ENCODE assay signal across 1 cellular context in the genomic region with DNA sequence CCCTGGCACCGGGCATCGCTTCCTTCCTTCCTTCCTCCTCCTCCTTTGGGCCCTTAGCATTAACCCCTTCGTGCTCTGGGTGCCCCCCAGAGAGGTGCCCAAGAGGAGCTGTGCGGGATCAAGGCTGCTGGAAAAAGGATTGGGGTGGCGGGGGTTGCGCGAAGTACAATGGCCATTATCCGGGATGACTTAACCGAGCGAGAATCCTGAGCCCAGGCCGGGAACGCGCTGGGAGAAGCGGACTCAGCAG.
A peak's percentile ranks its signal among the peaks of the same experiment; 100 is the strongest.
TF ChIP-seq lines count a peak whose summit lies in the region.

No MANE protein-coding gene starts in this region.

TF ChIP-seq in HepG2, 621 proteins besides CTCF, POLR2A, EP300 and RAD21:
- no peak for TF ChIP-seq MYC (CRISPR knock-in tag; IDR thresholded peaks at IDR 0.05; ENCODE audit: borderline replicate concordance)
- TF ChIP-seq NFE2L1 (CRISPR knock-in tag; IDR thresholded peaks at IDR 0.05; ENCODE audit: borderline replicate concordance): no peak
- TF ChIP-seq, protein P1, sequence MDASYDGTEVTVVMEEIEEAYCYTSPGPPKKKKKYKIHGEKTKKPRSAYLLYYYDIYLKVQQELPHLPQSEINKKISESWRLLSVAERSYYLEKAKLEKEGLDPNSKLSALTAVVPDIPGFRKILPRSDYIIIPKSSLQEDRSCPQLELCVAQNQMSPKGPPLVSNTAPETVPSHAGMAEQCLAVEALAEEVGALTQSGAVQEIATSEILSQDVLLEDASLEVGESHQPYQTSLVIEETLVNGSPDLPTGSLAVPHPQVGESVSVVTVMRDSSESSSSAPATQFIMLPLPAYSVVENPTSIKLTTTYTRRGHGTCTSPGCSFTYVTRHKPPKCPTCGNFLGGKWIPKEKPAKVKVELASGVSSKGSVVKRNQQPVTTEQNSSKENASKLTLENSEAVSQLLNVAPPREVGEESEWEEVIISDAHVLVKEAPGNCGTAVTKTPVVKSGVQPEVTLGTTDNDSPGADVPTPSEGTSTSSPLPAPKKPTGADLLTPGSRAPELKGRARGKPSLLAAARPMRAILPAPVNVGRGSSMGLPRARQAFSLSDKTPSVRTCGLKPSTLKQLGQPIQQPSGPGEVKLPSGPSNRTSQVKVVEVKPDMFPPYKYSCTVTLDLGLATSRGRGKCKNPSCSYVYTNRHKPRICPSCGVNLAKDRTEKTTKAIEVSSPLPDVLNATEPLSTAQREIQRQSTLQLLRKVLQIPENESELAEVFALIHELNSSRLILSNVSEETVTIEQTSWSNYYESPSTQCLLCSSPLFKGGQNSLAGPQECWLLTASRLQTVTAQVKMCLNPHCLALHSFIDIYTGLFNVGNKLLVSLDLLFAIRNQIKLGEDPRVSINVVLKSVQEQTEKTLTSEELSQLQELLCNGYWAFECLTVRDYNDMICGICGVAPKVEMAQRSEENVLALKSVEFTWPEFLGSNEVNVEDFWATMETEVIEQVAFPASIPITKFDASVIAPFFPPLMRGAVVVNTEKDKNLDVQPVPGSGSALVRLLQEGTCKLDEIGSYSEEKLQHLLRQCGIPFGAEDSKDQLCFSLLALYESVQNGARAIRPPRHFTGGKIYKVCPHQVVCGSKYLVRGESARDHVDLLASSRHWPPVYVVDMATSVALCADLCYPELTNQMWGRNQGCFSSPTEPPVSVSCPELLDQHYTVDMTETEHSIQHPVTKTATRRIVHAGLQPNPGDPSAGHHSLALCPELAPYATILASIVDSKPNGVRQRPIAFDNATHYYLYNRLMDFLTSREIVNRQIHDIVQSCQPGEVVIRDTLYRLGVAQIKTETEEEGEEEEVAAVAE (CRISPR knock-in tag; IDR thresholded peaks at IDR 0.05; ENCODE audit: borderline replicate concordance): no peak
- TF ChIP-seq ZNF773 (CRISPR knock-in tag; IDR thresholded peaks at IDR 0.05; ENCODE audit: borderline replicate concordance): no peak
- TF ChIP-seq ZNF652 (CRISPR knock-in tag; IDR thresholded peaks at IDR 0.05; ENCODE audit: borderline replicate concordance, low read depth): peak; percentile 75
- no peak for TF ChIP-seq SOX13 (IDR thresholded peaks at IDR 0.05)
- 0 out of 4 replicates have a peak, but pooled peaks of 1 of the 2 experiments have one; percentile 1 for TF ChIP-seq SOX13 (CRISPR knock-in tag; conservative IDR thresholded peaks at IDR 0.05 in 1 of 2, IDR thresholded peaks at IDR 0.05 in 1 of 2)
- peak; percentile 36; the same call in 1 of the 2 replicates for TF ChIP-seq HDAC1 (CRISPR knock-in tag; IDR thresholded peaks at IDR 0.05)
- TF ChIP-seq MTA3 (CRISPR knock-in tag; IDR thresholded peaks at IDR 0.05): no peak
